ENCODE assay signal across 24 cellular contexts in genomic region chr2:108477062-108477461, GRCh38.
"Had no signal": no experiment of that assay in that cellular context is flagged by ENCODE, and none has a peak within 500 bp of the region (broad histone marks: within the 10 kb centered on the region; RNA-seq: fewer than 3 reads in every experiment).

No MANE protein-coding gene starts in this region.

- H3K27ac Mint-ChIP-seq: activated CD4-positive, alpha-beta memory T cell treated with anti-CD3 and anti-CD28 coated beads, Interleukin-2, amount 10 ng/mL, durations not matched to agents 7 days and 5 days had no signal

- H3K9me3 ChIP-seq: SJCRH30 had no signal

- H3K27me3 Mint-ChIP-seq: activated CD4-positive, alpha-beta memory T cell treated with anti-CD3 and anti-CD28 coated beads, Interleukin-2, amount 10 ng/mL, durations not matched to agents 7 days and 5 days; activated naive CD4-positive, alpha-beta T cell treated with anti-CD3 and anti-CD28 coated beads, Interleukin-2, amount 50 U/mL, for 24 hours; activated T-cell treated with anti-CD3 and anti-CD28 coated beads, Interleukin-2, amount 50 U/mL, for 24 hours had no signal

- DNase-seq: activated CD4-positive, alpha-beta memory T cell treated with anti-CD3 and anti-CD28 coated beads, Interleukin-2, amount 10 ng/mL, durations not matched to agents 7 days and 5 days; activated CD4-positive, alpha-beta T cell treated with anti-CD3 and anti-CD28 coated beads for 4 hours; activated CD4-positive, alpha-beta T cell treated with anti-CD3 and anti-CD28 coated beads, Interleukin-2, amount 50 U/mL, for 1 hour; activated effector memory CD4-positive, alpha-beta T cell treated with Interleukin-2 at 50 U/mL for 16 hours; activated T-cell treated with anti-CD3 and anti-CD28 coated beads, Interleukin-2, amount 50 U/mL, for 24 hours; amniotic stem cell; aorta; brain microvascular endothelial cell; central memory CD4-positive, alpha-beta T cell; Karpas-422; KBM-7; NCI-H1105; NCI-H1436; NCI-H1694; NCI-H1930; NCI-H345; NCI-H524 treated with DMSO at 0.1 percent for 48 hours; SHP77; SJCRH30; T1000 had no signal

- H3K9me3 Mint-ChIP-seq: activated CD4-positive, alpha-beta memory T cell treated with anti-CD3 and anti-CD28 coated beads, Interleukin-2, amount 10 ng/mL, durations not matched to agents 7 days and 5 days; activated naive CD4-positive, alpha-beta T cell treated with anti-CD3 and anti-CD28 coated beads, Interleukin-2, amount 50 U/mL, for 24 hours; activated T-cell treated with anti-CD3 and anti-CD28 coated beads, Interleukin-2, amount 50 U/mL, for 24 hours had no signal

- H3K4me3 Mint-ChIP-seq: activated CD4-positive, alpha-beta memory T cell treated with anti-CD3 and anti-CD28 coated beads, Interleukin-2, amount 10 ng/mL, durations not matched to agents 7 days and 5 days; activated naive CD4-positive, alpha-beta T cell treated with anti-CD3 and anti-CD28 coated beads, Interleukin-2, amount 50 U/mL, for 24 hours; activated T-cell treated with anti-CD3 and anti-CD28 coated beads, Interleukin-2, amount 50 U/mL, for 24 hours had no signal

- H3K27me3 ChIP-seq: brain microvascular endothelial cell, SJCRH30 had no signal

- H3K4me1 ChIP-seq: SJCRH30 had no signal

- H3K27ac ChIP-seq: brain microvascular endothelial cell, SJCRH30, SK-N-MC had no signal

- ATAC-seq: activated CD4-positive, CD25-positive, alpha-beta regulatory T cell treated with anti-CD3 and anti-CD28 coated beads, Interleukin-2, amount 50 U/mL, for 24 hours; Panc1 had no signal
